10 cellular contexts compared by ENCODE assay signal in genomic region chr12:96015672-96016071, GRCh38. TPM values are rescaled to one million over a fixed set of nuclear protein-coding genes. Genes with fewer than 3 reads are reported as not detected.
DNase-seq lines count a peak whose midpoint lies in the region; ATAC-seq and TF ChIP-seq lines count a peak whose summit lies in the region.
"Had no signal": no experiment of that assay in that cellular context is flagged by ENCODE, and none has a peak within 500 bp of the region (broad histone marks: within the 10 kb centered on the region; RNA-seq: fewer than 3 reads in every experiment).

No MANE protein-coding gene starts in this region.

- H3K4me2 ChIP-seq in H9 (ENCODE audit: insufficient read depth, insufficient read length, low read length) = no peak overlapping the region

- H4K8ac ChIP-seq in H9 (replicated peaks; ENCODE audit: insufficient read length, low read depth, low read length) = no peak overlapping the region

- no peak overlapping the region for H4K5ac ChIP-seq in H9 (ENCODE audit: insufficient read length, low read depth, low read length)

- H3K79me2 ChIP-seq in H9 (ENCODE audit: insufficient read depth, low read length) = no peaks in the 10 kb centered on the region

- H3K9me3 ChIP-seq in H9 (ENCODE audit: control insufficient read depth, low read depth, low read length) (no peaks in the 10 kb centered on the region), adrenal gland (replicated peaks in 1 of 3) (no peaks in the 10 kb centered on the region), ovary (no peaks in the 10 kb centered on the region)

- H2BK20ac ChIP-seq in H9 (ENCODE audit: low read depth, low read length, poor library complexity, severe bottlenecking) = no peak overlapping the region

- H3K4me3 Mint-ChIP-seq in H9 = no peak overlapping the region
- H3K4me3 Mint-ChIP-seq: activated CD8-positive, alpha-beta T cell treated with anti-CD3 and anti-CD28 coated beads for 36 hours had no signal

- no CpG with 5 or more reads among the region's 5 CpGs for WGBS in H9 (ENCODE audit: extremely low coverage, insufficient read length, low lambda C conversion rate)
- WGBS in adrenal gland, 4 donors = 71 to 80% (median 74%) methylated on average over 5 of the region's 5 CpGs
- 76 to 79% (median 78%) methylated on average over 5 of the region's 5 CpGs for WGBS in ovary, 3 donors

- H3K36me3 ChIP-seq in adrenal gland (replicated peaks in 1 of 2) = peaks cover 0 to 66% of the 10 kb centered on the region in 2 donors
- no peaks in the 10 kb centered on the region for H3K36me3 ChIP-seq in ovary

- no peak overlapping the region for H3K27ac ChIP-seq in H9 (ENCODE audit: insufficient read length, low read depth, low read length)
- no peak overlapping the region for H3K27ac ChIP-seq in adrenal gland
- H3K27ac ChIP-seq in ovary = no peak overlapping the region

- H3K9ac ChIP-seq in H9 (ENCODE audit: extremely low read depth, insufficient read length, low read length) = no peak overlapping the region

- no peaks in the 10 kb centered on the region for H3K27me3 ChIP-seq in H9 (ENCODE audit: insufficient read depth, low read length)
- H3K27me3 ChIP-seq in adrenal gland = no peaks in the 10 kb centered on the region
- no peaks in the 10 kb centered on the region for H3K27me3 ChIP-seq in ovary

- H3K23ac ChIP-seq in H9 (ENCODE audit: insufficient read length, low read depth, low read length) = no peak overlapping the region

- DNase-seq in AG10803 (ENCODE audit: low read depth) (peak; percentile 36), H9 (peak; percentile 55), adrenal gland (peak in 3 of 7 donors; percentile 25 to 51 (median 45)), kidney glomerular epithelial cell (lab: John Stamatoyannopoulos, UW) (peak; percentile 1), NCI-H187 (lab: John Stamatoyannopoulos, UW) (no peak), superior temporal gyrus (ENCODE audit: extremely low spot score) (no peak), ovary (no peak)
- DNase-seq: activated CD8-positive, alpha-beta T cell treated with anti-CD3 and anti-CD28 coated beads for 36 hours; stimulated activated CD4-positive, alpha-beta T cell treated with anti-CD3 and anti-CD28 coated beads, Interleukin-4, amount 100 ng/mL, for 24 hours had no signal

- no peaks in the 10 kb centered on the region for H3K23me2 ChIP-seq in H9 (ENCODE audit: insufficient read length, low read depth, low read length, poor library complexity, severe bottlenecking)

- H2AFZ ChIP-seq in H9 (ENCODE audit: low read length) = no peak overlapping the region

- TF ChIP-seq CTCF in AG10803 (conservative IDR thresholded peaks at IDR 0.05; ENCODE audit: low read length) (peak; percentile 53), H9 (conservative IDR thresholded peaks at IDR 0.05) (peak; percentile 65), adrenal gland (IDR thresholded peaks at IDR 0.05) (peak in 5 of 6 experiments; percentile 9 to 38 (median 33)), ovary (IDR thresholded peaks at IDR 0.05) (no peak)

- no peak overlapping the region for H2AK5ac ChIP-seq in H9 (ENCODE audit: insufficient read length, low read length)

- H3K27ac Mint-ChIP-seq in H9 = no peak overlapping the region
- H3K27ac Mint-ChIP-seq: activated CD8-positive, alpha-beta T cell treated with anti-CD3 and anti-CD28 coated beads for 36 hours had no signal

- H2BK5ac ChIP-seq in H9 (ENCODE audit: insufficient read length, low read length) = no peak overlapping the region

- H3K14ac ChIP-seq in H9 (ENCODE audit: insufficient read depth, low read length) = no peak overlapping the region

- H2BK12ac ChIP-seq in H9 (ENCODE audit: insufficient read length, low read depth, low read length) = no peak overlapping the region

- no peaks in the 10 kb centered on the region for H3K4me1 Mint-ChIP-seq in H9

- TF ChIP-seq POLR2A in adrenal gland (IDR thresholded peaks at IDR 0.05) (no peak), ovary (IDR thresholded peaks at IDR 0.05) (no peak)

- intact Hi-C loops in adrenal gland (cut with DNase I) (no loop called here), ovary (cut with DNase I) (no loop called here)

- H3K9me3 Mint-ChIP-seq in H9 = no peaks in the 10 kb centered on the region
- H3K9me3 Mint-ChIP-seq: activated CD8-positive, alpha-beta T cell treated with anti-CD3 and anti-CD28 coated beads for 36 hours had no signal

- H3K18ac ChIP-seq in H9 (ENCODE audit: insufficient read length, low read depth, low read length) = no peak overlapping the region

- no peak for TF ChIP-seq EP300 in ovary (IDR thresholded peaks at IDR 0.05)

- H4K91ac ChIP-seq in H9 (ENCODE audit: insufficient read length, low read depth, low read length) = no peak overlapping the region

- H3K4ac ChIP-seq in H9 (ENCODE audit: low read depth, low read length) = no peak overlapping the region

- no peak overlapping the region for H3T11ph ChIP-seq in H9 (ENCODE audit: low read length)

- H3K4me3 ChIP-seq in AG10803 (ENCODE audit: low read length) (no peak overlapping the region), adrenal gland (no peak overlapping the region), ovary (no peak overlapping the region)

- no peaks in the 10 kb centered on the region for H3K27me3 Mint-ChIP-seq in H9 (ENCODE audit: low read depth)
- H3K27me3 Mint-ChIP-seq: activated CD8-positive, alpha-beta T cell treated with anti-CD3 and anti-CD28 coated beads for 36 hours had no signal

- no peak overlapping the region for H2BK15ac ChIP-seq in H9 (ENCODE audit: low read depth, low read length)

- H3K56ac ChIP-seq in H9 (ENCODE audit: insufficient read length, low read depth, low read length) = no peak overlapping the region

- H3K79me1 ChIP-seq in H9 (ENCODE audit: insufficient read depth, low read depth, low read length, poor library complexity, severe bottlenecking) = no peaks in the 10 kb centered on the region

- peaks cover 24 to 76% (median 72%) of the 10 kb centered on the region in 3 experiments; a peak in 6 of 7 replicates for H3K36me3 Mint-ChIP-seq in H9 (ENCODE audit: insufficient read depth in 1 of 3, low read depth in 3 of 3)

- H2BK120ac ChIP-seq in H9 (ENCODE audit: low read depth, low read length, poor library complexity, severe bottlenecking) = no peak overlapping the region

- H4K20me1 ChIP-seq in H9 (ENCODE audit: control insufficient read depth, insufficient read depth, insufficient read length) = no peaks in the 10 kb centered on the region

- H3K4me1 ChIP-seq in H9 (ENCODE audit: insufficient read depth, low read length) (no peaks in the 10 kb centered on the region), adrenal gland (replicated peaks in 1 of 2) (no peaks in the 10 kb centered on the region), ovary (ENCODE audit: insufficient read depth) (no peaks in the 10 kb centered on the region)

- ATAC-seq in GM19455 (IDR thresholded peaks at IDR 0.05; ENCODE audit: unreplicated experiment) = no peak
- ATAC-seq: activated CD8-positive, alpha-beta T cell treated with anti-CD3 and anti-CD28 coated beads for 36 hours had no signal

RNA-seq across cellular contexts. Expression of gene HAL, which starts 19.5 kb away (rescaled TPM):
- total RNA-seq in H9 (2021) (0.11 and 0.35 TPM in 2 replicates), adrenal gland (under 1 TPM in 4 of 8 donors, not detected in 4; 0.14 to 0.40 (median 0.21) TPM), ovary (1 to 10 TPM in 1 of 7 donors, under 1 TPM in 6; 0.23 to 2.9 (median 0.64) TPM)
- polyA plus RNA-seq in adrenal gland (under 1 TPM; 0.13 to 0.24 (median 0.16) TPM), ovary (1 to 10 TPM in 1 of 2 donors, under 1 TPM in 1; 0.08 to 1.8 TPM)

RNA-seq across cellular contexts. Expression of gene LTA4H, which starts 19.7 kb away (rescaled TPM):
- total RNA-seq in H9 (2021) (141 and 144 TPM in 2 replicates), adrenal gland (100 to 1,000 TPM in 5 of 8 donors, 10 to 100 TPM in 3; 73.0 to 164 (median 110) TPM), ovary (100 to 1,000 TPM in 4 of 7 donors, 10 to 100 TPM in 3; 82.8 to 143 (median 106) TPM)
- polyA plus RNA-seq in adrenal gland (10 to 100 TPM; 61.8 to 89.8 (median 81.0) TPM), ovary (100 to 1,000 TPM in 1 of 2 donors, 10 to 100 TPM in 1; 91.2 to 282 TPM)

Comparison
In these comparisons a context has a peak if more than half of its experiments do, and no peak if none do; other contexts are left out.
1. DNase-seq: peak in AG10803 (single experiment), H9 (single experiment) and kidney glomerular epithelial cell (single experiment); none in NCI-H187 (0 of 2), superior temporal gyrus (single experiment) and ovary (0 of 5).
2. CTCF ChIP-seq: peak in AG10803 (single experiment), H9 (single experiment) and adrenal gland (5 of 6); none in ovary (0 of 3).